ENCODE assay signal across 8 cellular contexts in the genomic region with DNA sequence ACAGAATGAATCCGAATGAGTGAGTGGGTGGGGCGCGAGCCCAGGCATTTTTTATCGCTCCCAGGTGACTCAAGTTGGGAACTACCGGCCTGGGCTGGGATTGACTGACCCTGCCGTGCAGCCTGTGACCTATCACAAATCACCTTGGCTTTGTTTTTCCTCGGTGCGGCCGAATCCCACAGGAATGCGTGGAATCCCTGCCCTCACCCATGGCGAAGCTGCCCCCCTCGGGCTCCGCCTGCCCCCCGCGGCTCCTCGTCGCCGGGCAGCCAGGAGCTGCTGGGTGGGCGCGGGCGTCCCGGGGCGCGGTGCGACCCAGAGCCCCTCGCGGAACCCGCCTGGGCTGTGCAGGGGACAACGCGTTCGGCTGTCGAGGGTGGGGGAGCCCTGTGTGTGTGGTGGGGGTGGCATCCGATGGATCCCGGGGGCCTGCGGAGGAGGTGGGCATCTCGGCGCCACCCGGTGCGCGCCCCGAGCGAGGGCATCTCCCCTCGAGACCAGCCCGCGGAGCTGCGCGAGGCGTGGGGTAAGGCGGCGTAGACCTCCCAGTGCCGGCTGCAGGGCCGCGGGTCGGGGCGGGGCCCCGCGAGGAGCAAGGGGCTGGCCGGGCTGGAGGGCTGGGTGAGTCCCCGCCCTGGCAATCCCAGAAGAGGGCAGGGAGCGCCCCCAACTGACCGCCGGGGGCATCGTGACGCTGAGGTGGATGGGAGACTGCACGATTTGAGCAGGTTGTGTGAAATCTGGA.
DNase-seq lines count a peak whose midpoint lies in the region; ATAC-seq and TF ChIP-seq lines count a peak whose summit lies in the region.

No MANE protein-coding gene starts in this region.

- H3K4me3 ChIP-seq in AG10803 (ENCODE audit: low read length): peak overlapping the region; percentile 74

- peak; percentile 77 for DNase-seq in AG10803 (ENCODE audit: low read depth)
- peak; percentile 72 for DNase-seq in NCI-H2227 treated with DMSO at 0.1 percent for 48 hours (lab: John Stamatoyannopoulos, UW)
- DNase-seq in activated CD4-positive, alpha-beta T cell treated with anti-CD3 and anti-CD28 coated beads, Interleukin-2, amount 50 U/mL, for 1 hour: peak; percentile 29
- DNase-seq in effector CD4-positive, alpha-beta T cell: peak; percentile 40
- peak; percentile 89 for DNase-seq in medulla oblongata (ENCODE audit: extremely low spot score)
- peak; percentile 46 for DNase-seq in stimulated activated CD8-positive, alpha-beta memory T cell treated with anti-CD3 and anti-CD28 coated beads, Interleukin-12 subunit alpha, Interleukin-12 subunit beta, amount 100 ng/mL, for 24 hours (ENCODE audit: extremely low read depth)

- ATAC-seq in GM18858 (IDR thresholded peaks at IDR 0.05; ENCODE audit: unreplicated experiment) (peak; percentile 92), HG03060 (IDR thresholded peaks at IDR 0.05; ENCODE audit: low read depth, unreplicated experiment) (peak; percentile 66)

- TF ChIP-seq CTCF in AG10803 (conservative IDR thresholded peaks at IDR 0.05; ENCODE audit: low read length): peak; percentile 81

Comparison
In these comparisons a context has a peak if more than half of its experiments do, and no peak if none do; other contexts are left out.
1. Peak in every context shown above with its lines: DNase-seq, ATAC-seq and H3K4me3 ChIP-seq.
2. DNase-seq: peak in every context shown above with its lines; median percentile 89 in medulla oblongata; 77 in AG10803; 72 in NCI-H2227 treated with DMSO at 0.1 percent for 48 hours; 46 in stimulated activated CD8-positive, alpha-beta memory T cell treated with anti-CD3 and anti-CD28 coated beads, Interleukin-12 subunit alpha, Interleukin-12 subunit beta, amount 100 ng/mL, for 24 hours; 40 in effector CD4-positive, alpha-beta T cell; 29 in activated CD4-positive, alpha-beta T cell treated with anti-CD3 and anti-CD28 coated beads, Interleukin-2, amount 50 U/mL, for 1 hour.